In genomic region chr2:11099122-11100065, GRCh38 we compare ENCODE assay signal across 2 cellular contexts.
TF ChIP-seq lines count a peak whose summit lies in the region.

No MANE protein-coding gene starts in this region.

TF ChIP-seq in IMR-90, 13 proteins besides CTCF, POLR2A, EP300 and RAD21:
- TF ChIP-seq BHLHE40 (IDR thresholded peaks at IDR 0.05; ENCODE audit: low read depth, low read length) (no peak), RFX5 (IDR thresholded peaks at IDR 0.05; ENCODE audit: low read depth, low read length) (no peak), ELK1 (IDR thresholded peaks at IDR 0.05; ENCODE audit: borderline replicate concordance, low read depth, low read length) (no peak), USF2 (IDR thresholded peaks at IDR 0.05; ENCODE audit: low read depth, low read length) (no peak), MAZ (IDR thresholded peaks at IDR 0.05; ENCODE audit: borderline replicate concordance, low read depth, low read length) (no peak), CEBPB (IDR thresholded peaks at IDR 0.05; ENCODE audit: low read depth, low read length) (no peak), CHD1 (IDR thresholded peaks at IDR 0.05; ENCODE audit: low read depth, low read length) (no peak), NFE2L2 (IDR thresholded peaks at IDR 0.05; ENCODE audit: low read depth, low read length) (no peak), SMC3 (IDR thresholded peaks at IDR 0.05; ENCODE audit: low read depth, low read length) (no peak), MAFK (IDR thresholded peaks at IDR 0.05; ENCODE audit: low read depth, low read length) (no peak), FOS (IDR thresholded peaks at IDR 0.05; ENCODE audit: low read depth, low read length) (no peak), MXI1 (IDR thresholded peaks at IDR 0.05; ENCODE audit: borderline replicate concordance, low read depth, low read length) (no peak), RCOR1 (IDR thresholded peaks at IDR 0.05; ENCODE audit: insufficient replicate concordance, low read length) (no peak)

TF ChIP-seq in GM12878, 131 proteins besides CTCF, POLR2A, EP300 and RAD21:
- TF ChIP-seq ZNF274 (IDR thresholded peaks at IDR 0.05; ENCODE audit: insufficient read depth, insufficient read length) (no peak), KDM1A (IDR thresholded peaks at IDR 0.05; ENCODE audit: borderline replicate concordance) (no peak), SMAD1 (IDR thresholded peaks at IDR 0.05; ENCODE audit: low read depth, partially characterized antibody) (no peak), ASH2L (IDR thresholded peaks at IDR 0.05; ENCODE audit: borderline replicate concordance, low read depth) (no peak), IRF4 (IDR thresholded peaks at IDR 0.05; ENCODE audit: low read depth, low read length) (no peak), ZNF217 (IDR thresholded peaks at IDR 0.05) (no peak), CBX3 (IDR thresholded peaks at IDR 0.05; ENCODE audit: borderline replicate concordance, low read depth) (no peak), SUZ12 (IDR thresholded peaks at IDR 0.05; ENCODE audit: unreplicated experiment) (no peak), TCF7 (IDR thresholded peaks at IDR 0.05; ENCODE audit: borderline replicate concordance) (no peak), ZNF622 (IDR thresholded peaks at IDR 0.05) (no peak), PAX8 (IDR thresholded peaks at IDR 0.05) (no peak), IRF3 (IDR thresholded peaks at IDR 0.05) (no peak), POU2F2 (IDR thresholded peaks at IDR 0.05; ENCODE audit: borderline replicate concordance, low read depth, low read length) (no peak), CEBPZ (IDR thresholded peaks at IDR 0.05; ENCODE audit: low read depth, low read length) (no peak), PAX5 (IDR thresholded peaks at IDR 0.05; ENCODE audit: borderline replicate concordance, low read depth, low read length) (no peak), RELB (IDR thresholded peaks at IDR 0.05; ENCODE audit: low read depth) (no peak), ELK1 (IDR thresholded peaks at IDR 0.05; ENCODE audit: low read depth, low read length) (no peak), MEF2B (IDR thresholded peaks at IDR 0.05; ENCODE audit: partially characterized antibody, poor library complexity, severe bottlenecking) (no peak), KLF5 (IDR thresholded peaks at IDR 0.05; ENCODE audit: partially characterized antibody) (no peak), SMARCA5 (IDR thresholded peaks at IDR 0.05) (no peak)
